Comparison of ENCODE assay signal across 11 cellular contexts in the genomic region with DNA sequence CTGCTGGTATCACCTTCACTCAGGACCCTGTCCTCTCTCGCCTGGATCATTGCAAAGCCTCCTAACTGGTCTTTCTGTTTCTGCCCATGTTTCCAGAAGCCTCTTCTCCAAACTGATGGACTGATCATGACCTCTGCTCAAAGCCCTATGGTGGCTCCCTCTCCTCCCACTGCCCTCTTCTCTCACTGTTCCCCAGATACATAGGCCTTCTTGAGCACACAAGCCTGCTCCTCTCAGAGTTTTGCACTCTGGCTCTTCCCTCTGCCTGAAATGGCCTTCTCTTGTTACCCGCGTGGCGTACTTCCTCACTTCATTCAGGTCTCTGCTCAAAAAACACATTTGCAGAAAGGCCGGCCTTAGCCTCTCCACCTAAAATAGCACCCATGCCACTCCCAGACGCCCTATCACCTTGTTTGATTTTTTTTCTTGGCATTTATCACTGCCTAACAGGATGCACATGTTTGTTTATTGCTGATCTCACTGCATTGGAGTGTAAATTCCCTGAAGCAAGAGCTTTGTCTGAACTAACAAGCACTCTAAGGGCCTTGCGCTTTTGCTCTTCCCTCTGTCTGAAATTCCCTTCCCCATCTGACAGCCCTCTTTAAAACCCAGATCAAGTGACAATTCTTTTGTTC. TPM values are rescaled to one million over a fixed set of nuclear protein-coding genes. Genes with fewer than 3 reads are reported as not detected.
DNase-seq lines count a peak whose midpoint lies in the region; ATAC-seq, FAIRE-seq and TF ChIP-seq lines count a peak whose summit lies in the region.
"Had no signal": no experiment of that assay in that cellular context is flagged by ENCODE, and none has a peak within 500 bp of the region (broad histone marks: within the 10 kb centered on the region; RNA-seq: fewer than 3 reads in every experiment).

No MANE protein-coding gene starts in this region.

- no peak for TF ChIP-seq POLR2A in K562 (conservative IDR thresholded peaks at IDR 0.05)

- peaks cover 39% of the 10 kb centered on the region for H3K79me2 ChIP-seq in K562 (ENCODE audit: control insufficient read depth, insufficient read depth, low read length)

- H3K27ac ChIP-seq in K562 (ENCODE audit: extremely low read depth, low read depth, low read length) = peak overlapping the region; percentile 68
- H3K27ac ChIP-seq in effector memory CD4-positive, alpha-beta T cell (ENCODE audit: insufficient read depth, low read length, poor library complexity, severe bottlenecking) = no peak overlapping the region
- no peak overlapping the region for H3K27ac ChIP-seq in substantia nigra (ENCODE audit: low read depth, low read length, poor library complexity, severe bottlenecking)

- H3K4me1 ChIP-seq in Caco-2 (peaks cover 40% of the 10 kb centered on the region), K562 (replicated peaks in 1 of 2; ENCODE audit: control insufficient read depth in 2 of 2, insufficient read depth in 2 of 2, low read length in 2 of 2) (peaks cover 28 to 29% of the 10 kb centered on the region in 2 experiments)
- peaks cover 7% of the 10 kb centered on the region for H3K4me1 ChIP-seq in effector memory CD4-positive, alpha-beta T cell (ENCODE audit: control insufficient read depth, insufficient read depth, low read length, poor library complexity, severe bottlenecking)

- BruUV-seq in Caco-2 (replicated peaks; lab: Mats Ljungman, UMichigan) (no TSS peak), K562 (replicated peaks; lab: Mats Ljungman, UMichigan) (TSS peak; percentile 83)

- H4K20me1 ChIP-seq in K562 (replicated peaks; ENCODE audit: control insufficient read depth, insufficient read depth, low read length) = no peaks in the 10 kb centered on the region; the same call in 1 of the 2 replicates

- no peak for TF ChIP-seq EP300 in K562 (IDR thresholded peaks at IDR 0.05; ENCODE audit: low read length)

- H3K9me3 ChIP-seq in Caco-2 (no peaks in the 10 kb centered on the region), K562 (replicated peaks; ENCODE audit: control insufficient read depth, insufficient read depth, low read depth, low read length) (no peaks in the 10 kb centered on the region)
- H3K9me3 ChIP-seq in effector memory CD4-positive, alpha-beta T cell (ENCODE audit: control insufficient read depth, low read length) = no peaks in the 10 kb centered on the region
- H3K9me3 ChIP-seq: transverse colon had no signal

- H3K27me3 ChIP-seq in Caco-2 (replicated peaks; ENCODE audit: control insufficient read depth, insufficient read depth, low read length) (no peaks in the 10 kb centered on the region), K562 (ENCODE audit: control insufficient read depth in 2 of 2, insufficient read depth in 2 of 2, low read length in 2 of 2) (no peaks in the 10 kb centered on the region)
- H3K27me3 ChIP-seq in effector memory CD4-positive, alpha-beta T cell (replicated peaks; ENCODE audit: control insufficient read depth, insufficient read depth, low read length, poor library complexity, severe bottlenecking) = no peaks in the 10 kb centered on the region
- H3K27me3 ChIP-seq: transverse colon had no signal

- TF ChIP-seq CTCF in Caco-2 (IDR thresholded peaks at IDR 0.05; ENCODE audit: insufficient read depth in 1 of 2, low read depth in 1 of 2, low read length in 1 of 2, severe bottlenecking in 1 of 2, unreplicated experiment in 1 of 2) = no peak
- no peak for TF ChIP-seq CTCF in LNCaP clone FGC (IDR thresholded peaks at IDR 0.05; ENCODE audit: control insufficient read depth, extremely low read depth, insufficient read depth)
- TF ChIP-seq CTCF in K562 (IDR thresholded peaks at IDR 0.05 in 2 of 3, conservative IDR thresholded peaks at IDR 0.05 in 1 of 3; ENCODE audit: insufficient read depth in 2 of 3, low read depth in 1 of 3, low read length in 3 of 3) = no peak
- no peak for TF ChIP-seq CTCF in mesothelial cell of epicardium (IDR thresholded peaks at IDR 0.05; ENCODE audit: unreplicated experiment)

- H3K4me3 ChIP-seq in Caco-2 (ENCODE audit: low read depth, low read length) (no peak overlapping the region), LNCaP clone FGC (ENCODE audit: low read depth, low read length) (no peak overlapping the region), K562 (no peak overlapping the region)
- no peak overlapping the region for H3K4me3 ChIP-seq in effector memory CD4-positive, alpha-beta T cell (ENCODE audit: insufficient read depth, low read depth, low read length, poor library complexity, severe bottlenecking)
- H3K4me3 ChIP-seq: transverse colon had no signal

- H3K36me3 Mint-ChIP-seq in Caco-2 (ENCODE audit: insufficient read depth, unreplicated experiment) = peaks cover 22% of the 10 kb centered on the region
- no peaks in the 10 kb centered on the region for H3K36me3 Mint-ChIP-seq in mesothelial cell of epicardium

- peak overlapping the region; percentile 98 for H2AFZ ChIP-seq in K562 (ENCODE audit: low read depth, low read length)

- H3K4me1 Mint-ChIP-seq in Caco-2 (ENCODE audit: low read depth, unreplicated experiment) (peaks cover 25% of the 10 kb centered on the region), mesothelial cell of epicardium (peaks cover 17% of the 10 kb centered on the region)

- peak; percentile 65 for FAIRE-seq in K562 (lab: Jason Lieb, UNC)
- FAIRE-seq: islet of Langerhans, TTC549 had no signal

- H3K27me3 Mint-ChIP-seq in Caco-2 (ENCODE audit: insufficient read depth, unreplicated experiment) = no peaks in the 10 kb centered on the region
- no peaks in the 10 kb centered on the region for H3K27me3 Mint-ChIP-seq in mesothelial cell of epicardium (ENCODE audit: low read depth)

- ATAC-seq in K562 = no peak
- no peak for ATAC-seq in GM19023 (IDR thresholded peaks at IDR 0.05; ENCODE audit: unreplicated experiment)

- CTCF ChIA-PET in Caco-2 (lab: Charles Lee) = interaction anchor here (0.8 to 1.4 kb wide), 2 partner anchors 17 to 24 kb away, joined by 4 to 7 read pairs; partner anchors contain the start of gene ISL2
- CTCF ChIA-PET in K562 (lab: Yijun Ruan, JAX; ENCODE audit: low intra/inter-chr PET ratio) = no interaction called here

- no peaks in the 10 kb centered on the region for H3K9me3 Mint-ChIP-seq in Caco-2 (ENCODE audit: unreplicated experiment)
- no peaks in the 10 kb centered on the region for H3K9me3 Mint-ChIP-seq in mesothelial cell of epicardium

- 44% methylated on average over 7 of the region's 7 CpGs for WGBS in K562 (ENCODE audit: insufficient coverage, low coverage, missing lambda C conversion rate)

- H3K4me2 ChIP-seq in K562 (ENCODE audit: insufficient read depth, low read length) = peak overlapping the region; percentile 32

- H3K4me3 Mint-ChIP-seq in Caco-2 (ENCODE audit: unreplicated experiment) (peak overlapping the region; percentile 63), mesothelial cell of epicardium (peak overlapping the region; percentile 0)

- intact Hi-C loops in Caco-2 (cut with micrococcal nuclease; ENCODE audit: unreplicated experiment) = no loop called here
- intact Hi-C loops in K562 (cut with micrococcal nuclease) = no loop called here

- DNase-seq in Caco-2 (peak; percentile 47 to 52), LNCaP clone FGC (ENCODE audit: low read depth) (peak; percentile 97), K562 (ENCODE audit: extremely low read depth in 1 of 4, low spot score in 3 of 4) (peak in 1 of 4 experiments; percentile 47), mesothelial cell of epicardium (ENCODE audit: low spot score in 2 of 2, unreplicated experiment in 2 of 2) (no peak), Kasumi-1 (lab: John Stamatoyannopoulos, UW) (no peak), substantia nigra (lab: John Stamatoyannopoulos, UW) (no peak)
- DNase-seq in effector memory CD4-positive, alpha-beta T cell = no peak

- no peaks in the 10 kb centered on the region for H3K9me1 ChIP-seq in K562 (ENCODE audit: control insufficient read depth, insufficient read depth, low read length)

- H3K9ac ChIP-seq in K562 (ENCODE audit: insufficient read depth in 1 of 2, low read depth in 2 of 2, low read length in 2 of 2) = peak overlapping the region; percentile 3 to 46; a peak in 3 of 4 replicates

- TF ChIP-seq RAD21 in K562 (CRISPR knock-in tag; conservative IDR thresholded peaks at IDR 0.05 in 1 of 2, IDR thresholded peaks at IDR 0.05 in 1 of 2) = no peak

- H3K27ac Mint-ChIP-seq in Caco-2 (ENCODE audit: unreplicated experiment) = peak overlapping the region; percentile 40
- peak overlapping the region; percentile 44 for H3K27ac Mint-ChIP-seq in mesothelial cell of epicardium

- POLR2A ChIA-PET in Caco-2 (lab: Charles Lee) = interaction anchor here (1.3 kb wide), 1 partner anchor 33 kb away, joined by 4 read pairs; no protein-coding TSS in a partner anchor
- POLR2A ChIA-PET in K562 (lab: Yijun Ruan, JAX) = interaction anchor here (0.5 to 2.1 kb wide), 6 partner anchors 17 to 106 kb away, joined by 3 to 16 read pairs (median 4); partner anchors contain the start of gene ISL2

- no peaks in the 10 kb centered on the region for H3K36me3 ChIP-seq in Caco-2 (ENCODE audit: control insufficient read depth, insufficient read depth, low read length)
- peaks cover 13% of the 10 kb centered on the region; the same call in 2 of the 3 replicates for H3K36me3 ChIP-seq in K562 (ENCODE audit: control insufficient read depth, insufficient read depth, low read length)
- no peaks in the 10 kb centered on the region for H3K36me3 ChIP-seq in effector memory CD4-positive, alpha-beta T cell (ENCODE audit: control insufficient read depth, insufficient read depth, low read length)
- H3K36me3 ChIP-seq: transverse colon had no signal

- in situ Hi-C loops in K562 (cut with MboI) = no loop called here

RNA-seq across cellular contexts. Expression of gene ETFA, which starts 1.4 kb away (rescaled TPM):
- total RNA-seq in Caco-2 (2022) = 241 and 260 TPM in 2 replicates
- total RNA-seq in K562 (2011; cell fraction: chromatin; rRNA removed; ENCODE audit: low replicate concordance) = 146 and 261 TPM in 2 replicates
- 96.2 and 100 TPM in 2 replicates for total RNA-seq in K562 (2011; cell fraction: nucleolus; rRNA removed)
- 157 and 209 TPM in 2 replicates for total RNA-seq in K562 (2011; cell fraction: nucleoplasm; rRNA removed)
- total RNA-seq in K562 (2014; rRNA removed) = 161 and 191 TPM in 2 replicates
- 312 and 341 TPM in 2 replicates for total RNA-seq in K562 (2014; rRNA removed; fragmentation: Illumina TruSeq; extraction: Trizol)
- total RNA-seq in K562 (2015; rRNA removed; fragmentation: Illumina TruSeq; extraction: Trizol) = 210 and 240 TPM in 2 replicates
- total RNA-seq in K562 (2021) = 258 and 263 TPM in 2 replicates
- 394 and 543 TPM in 2 replicates for polyA plus RNA-seq in K562 (2011; rRNA removed)
- 152 and 278 TPM in 2 replicates for polyA plus RNA-seq in K562 (2011; cell fraction: cytosol; rRNA removed)
- polyA plus RNA-seq in K562 (2011; cell fraction: nucleus; rRNA removed) = 72.1 and 126 TPM in 2 replicates
- 193 and 269 TPM in 2 replicates for polyA plus RNA-seq in K562 (2012)
- polyA plus RNA-seq in K562 (2014; fragmentation: Illumina TruSeq; extraction: Trizol) = 232 and 238 TPM in 2 replicates
- 100 to 1,000 TPM; 130 to 134 TPM for polyA plus RNA-seq in K562 (2014; fragmentation: Nextera tagmentation; extraction: Ambion mirVana)
- 200 and 253 TPM in 2 replicates for polyA plus RNA-seq in K562 (2014; rRNA removed)
- 348 and 381 TPM in 2 replicates for polyA minus RNA-seq in K562 (2011; rRNA and poly(A)+ RNA removed)
- polyA minus RNA-seq in K562 (2011; cell fraction: cytosol; rRNA and poly(A)+ RNA removed) = 108 and 109 TPM in 2 replicates
- polyA minus RNA-seq in K562 (2011; cell fraction: nucleus; rRNA and poly(A)+ RNA removed) = 49.1 and 73.3 TPM in 2 replicates
- total RNA-seq in mesothelial cell of epicardium = 98.4 to 107 TPM (median 107 TPM) in 3 replicates

RNA-seq across cellular contexts. Expression of gene ISL2, which starts 23.9 kb away (rescaled TPM):
- total RNA-seq in Caco-2 (2022) (11.0 TPM in 2 replicates), K562 (2014; rRNA removed) (15.7 and 16.7 TPM in 2 replicates), K562 (2014; rRNA removed; fragmentation: Illumina TruSeq; extraction: Trizol) (2.9 and 3.4 TPM in 2 replicates), K562 (2015; rRNA removed; fragmentation: Illumina TruSeq; extraction: Trizol) (4.7 and 4.8 TPM in 2 replicates), K562 (2021) (17.6 and 23.7 TPM in 2 replicates), mesothelial cell of epicardium (1.2 to 1.5 TPM (median 1.2 TPM) in 3 replicates)
- 15.2 and 35.8 TPM in 2 replicates for total RNA-seq in K562 (2011; cell fraction: chromatin; rRNA removed; ENCODE audit: low replicate concordance)
- total RNA-seq in K562 (2011; cell fraction: nucleolus; rRNA removed) = 27.8 and 28.4 TPM in 2 replicates
- total RNA-seq in K562 (2011; cell fraction: nucleoplasm; rRNA removed) = 14.1 and 16.9 TPM in 2 replicates
- polyA plus RNA-seq in K562 (2011; rRNA removed) (4.0 and 5.7 TPM in 2 replicates), K562 (2014; fragmentation: Illumina TruSeq; extraction: Trizol) (4.0 and 9.0 TPM in 2 replicates), K562 (2014; fragmentation: Nextera tagmentation; extraction: Ambion mirVana) (under 1 TPM; 0.15 to 0.35 TPM), K562 (2014; rRNA removed) (16.7 and 17.0 TPM in 2 replicates)
- polyA plus RNA-seq in K562 (2011; cell fraction: cytosol; rRNA removed) = 11.2 and 13.3 TPM in 2 replicates
- 44.7 and 63.1 TPM in 2 replicates for polyA plus RNA-seq in K562 (2011; cell fraction: nucleus; rRNA removed)
- 7.7 and 17.9 TPM in 2 replicates for polyA plus RNA-seq in K562 (2012)
- 3.1 and 3.9 TPM in 2 replicates for polyA minus RNA-seq in K562 (2011; rRNA and poly(A)+ RNA removed)
- 4.4 and 9.8 TPM in 2 replicates for polyA minus RNA-seq in K562 (2011; cell fraction: cytosol; rRNA and poly(A)+ RNA removed)
- 16.2 and 19.0 TPM in 2 replicates for polyA minus RNA-seq in K562 (2011; cell fraction: nucleus; rRNA and poly(A)+ RNA removed)

Comparison
In these comparisons a context has a peak if more than half of its experiments do, and no peak if none do; other contexts are left out.
1. DNase-seq: peak in Caco-2 (2 of 2) and LNCaP clone FGC (single experiment); none in mesothelial cell of epicardium (0 of 2), effector memory CD4-positive, alpha-beta T cell (0 of 3), Kasumi-1 (0 of 2) and substantia nigra (0 of 49).